ENCODE assay signal across 1 cellular context in the genomic region with DNA sequence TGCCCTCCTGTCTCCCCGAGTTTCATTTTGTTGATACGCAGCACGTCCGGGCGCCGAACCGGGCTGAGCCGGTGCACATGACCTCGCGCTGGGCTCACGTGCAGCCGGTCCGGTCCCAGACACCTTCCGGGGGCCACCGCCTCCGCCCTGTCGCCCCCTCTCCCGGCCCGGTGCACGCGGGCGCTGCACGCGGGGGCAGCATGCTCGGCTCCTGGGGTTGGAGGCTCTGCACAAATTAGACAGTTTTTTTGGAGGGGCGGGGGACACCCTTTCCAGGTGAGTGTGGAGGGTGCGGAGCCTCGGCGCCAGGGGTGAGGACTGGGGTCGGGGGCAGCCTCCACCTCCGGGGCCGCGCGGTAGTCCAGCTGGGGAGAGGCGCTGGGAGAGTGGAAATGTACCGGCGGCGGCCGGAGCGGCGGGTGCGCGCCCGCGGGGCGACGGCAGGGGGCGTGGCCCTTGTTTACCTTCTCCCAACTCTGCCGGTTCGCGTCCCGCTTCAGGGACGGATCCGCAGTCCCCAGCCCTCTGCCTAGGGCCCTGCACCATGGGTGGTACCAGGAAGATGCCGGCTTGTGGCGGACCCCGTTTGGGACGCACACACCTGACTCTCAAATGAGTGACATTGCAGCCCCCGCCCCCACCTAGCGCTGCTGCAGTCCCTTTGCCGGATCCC.
TF ChIP-seq lines count a peak whose summit lies in the region.

No MANE protein-coding gene starts in this region.

TF ChIP-seq in HEK293, 187 proteins besides CTCF, POLR2A, EP300 and RAD21 (continued from another document and continues in another):
- TF ChIP-seq, protein P1, sequence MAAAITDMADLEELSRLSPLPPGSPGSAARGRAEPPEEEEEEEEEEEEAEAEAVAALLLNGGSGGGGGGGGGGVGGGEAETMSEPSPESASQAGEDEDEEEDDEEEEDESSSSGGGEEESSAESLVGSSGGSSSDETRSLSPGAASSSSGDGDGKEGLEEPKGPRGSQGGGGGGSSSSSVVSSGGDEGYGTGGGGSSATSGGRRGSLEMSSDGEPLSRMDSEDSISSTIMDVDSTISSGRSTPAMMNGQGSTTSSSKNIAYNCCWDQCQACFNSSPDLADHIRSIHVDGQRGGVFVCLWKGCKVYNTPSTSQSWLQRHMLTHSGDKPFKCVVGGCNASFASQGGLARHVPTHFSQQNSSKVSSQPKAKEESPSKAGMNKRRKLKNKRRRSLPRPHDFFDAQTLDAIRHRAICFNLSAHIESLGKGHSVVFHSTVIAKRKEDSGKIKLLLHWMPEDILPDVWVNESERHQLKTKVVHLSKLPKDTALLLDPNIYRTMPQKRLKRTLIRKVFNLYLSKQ (tag by site-specific recombination; IDR thresholded peaks at IDR 0.05; ENCODE audit: borderline replicate concordance): no peak
- no peak for TF ChIP-seq ZNF221 (tag by site-specific recombination; IDR thresholded peaks at IDR 0.05; ENCODE audit: borderline replicate concordance)
- TF ChIP-seq, protein P2, sequence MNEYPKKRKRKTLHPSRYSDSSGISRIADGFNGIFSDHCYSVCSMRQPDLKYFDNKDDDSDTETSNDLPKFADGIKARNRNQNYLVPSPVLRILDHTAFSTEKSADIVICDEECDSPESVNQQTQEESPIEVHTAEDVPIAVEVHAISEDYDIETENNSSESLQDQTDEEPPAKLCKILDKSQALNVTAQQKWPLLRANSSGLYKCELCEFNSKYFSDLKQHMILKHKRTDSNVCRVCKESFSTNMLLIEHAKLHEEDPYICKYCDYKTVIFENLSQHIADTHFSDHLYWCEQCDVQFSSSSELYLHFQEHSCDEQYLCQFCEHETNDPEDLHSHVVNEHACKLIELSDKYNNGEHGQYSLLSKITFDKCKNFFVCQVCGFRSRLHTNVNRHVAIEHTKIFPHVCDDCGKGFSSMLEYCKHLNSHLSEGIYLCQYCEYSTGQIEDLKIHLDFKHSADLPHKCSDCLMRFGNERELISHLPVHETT (tag by site-specific recombination; IDR thresholded peaks at IDR 0.05): no peak
- TF ChIP-seq, protein P3, sequence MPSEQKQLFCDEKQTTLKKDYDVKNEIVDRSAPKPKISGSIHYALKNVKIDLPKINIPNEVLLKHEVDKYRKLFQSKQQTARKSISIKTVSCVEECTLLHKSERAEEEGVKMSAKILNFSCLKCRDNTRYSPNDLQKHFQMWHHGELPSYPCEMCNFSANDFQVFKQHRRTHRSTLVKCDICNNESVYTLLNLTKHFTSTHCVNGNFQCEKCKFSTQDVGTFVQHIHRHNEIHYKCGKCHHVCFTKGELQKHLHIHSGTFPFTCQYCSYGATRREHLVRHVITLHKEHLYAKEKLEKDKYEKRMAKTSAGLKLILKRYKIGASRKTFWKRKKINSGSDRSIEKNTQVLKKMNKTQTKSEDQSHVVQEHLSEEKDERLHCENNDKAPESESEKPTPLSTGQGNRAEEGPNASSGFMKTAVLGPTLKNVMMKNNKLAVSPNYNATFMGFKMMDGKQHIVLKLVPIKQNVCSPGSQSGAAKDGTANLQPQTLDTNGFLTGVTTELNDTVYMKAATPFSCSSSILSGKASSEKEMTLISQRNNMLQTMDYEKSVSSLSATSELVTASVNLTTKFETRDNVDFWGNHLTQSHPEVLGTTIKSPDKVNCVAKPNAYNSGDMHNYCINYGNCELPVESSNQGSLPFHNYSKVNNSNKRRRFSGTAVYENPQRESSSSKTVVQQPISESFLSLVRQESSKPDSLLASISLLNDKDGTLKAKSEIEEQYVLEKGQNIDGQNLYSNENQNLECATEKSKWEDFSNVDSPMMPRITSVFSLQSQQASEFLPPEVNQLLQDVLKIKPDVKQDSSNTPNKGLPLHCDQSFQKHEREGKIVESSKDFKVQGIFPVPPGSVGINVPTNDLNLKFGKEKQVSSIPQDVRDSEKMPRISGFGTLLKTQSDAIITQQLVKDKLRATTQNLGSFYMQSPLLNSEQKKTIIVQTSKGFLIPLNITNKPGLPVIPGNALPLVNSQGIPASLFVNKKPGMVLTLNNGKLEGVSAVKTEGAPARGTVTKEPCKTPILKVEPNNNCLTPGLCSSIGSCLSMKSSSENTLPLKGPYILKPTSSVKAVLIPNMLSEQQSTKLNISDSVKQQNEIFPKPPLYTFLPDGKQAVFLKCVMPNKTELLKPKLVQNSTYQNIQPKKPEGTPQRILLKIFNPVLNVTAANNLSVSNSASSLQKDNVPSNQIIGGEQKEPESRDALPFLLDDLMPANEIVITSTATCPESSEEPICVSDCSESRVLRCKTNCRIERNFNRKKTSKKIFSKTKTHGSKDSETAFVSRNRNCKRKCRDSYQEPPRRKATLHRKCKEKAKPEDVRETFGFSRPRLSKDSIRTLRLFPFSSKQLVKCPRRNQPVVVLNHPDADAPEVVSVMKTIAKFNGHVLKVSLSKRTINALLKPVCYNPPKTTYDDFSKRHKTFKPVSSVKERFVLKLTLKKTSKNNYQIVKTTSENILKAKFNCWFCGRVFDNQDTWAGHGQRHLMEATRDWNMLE (tag by site-specific recombination; conservative IDR thresholded peaks at IDR 0.05; ENCODE audit: low read depth): no peak
- TF ChIP-seq ZNF658 (tag by site-specific recombination; IDR thresholded peaks at IDR 0.05): no peak
- peak; percentile 23; the same call in 1 of the 2 replicates for TF ChIP-seq ZNF501 (tag by site-specific recombination; IDR thresholded peaks at IDR 0.05)
- TF ChIP-seq ZNF239 (tag by site-specific recombination; IDR thresholded peaks at IDR 0.05): no peak
- TF ChIP-seq, protein P4, sequence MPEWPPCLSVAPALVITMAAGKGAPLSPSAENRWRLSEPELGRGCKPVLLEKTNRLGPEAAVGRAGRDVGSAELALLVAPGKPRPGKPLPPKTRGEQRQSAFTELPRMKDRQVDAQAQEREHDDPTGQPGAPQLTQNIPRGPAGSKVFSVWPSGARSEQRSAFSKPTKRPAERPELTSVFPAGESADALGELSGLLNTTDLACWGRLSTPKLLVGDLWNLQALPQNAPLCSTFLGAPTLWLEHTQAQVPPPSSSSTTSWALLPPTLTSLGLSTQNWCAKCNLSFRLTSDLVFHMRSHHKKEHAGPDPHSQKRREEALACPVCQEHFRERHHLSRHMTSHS (tag by site-specific recombination; IDR thresholded peaks at IDR 0.05): no peak
- TF ChIP-seq, protein P5, sequence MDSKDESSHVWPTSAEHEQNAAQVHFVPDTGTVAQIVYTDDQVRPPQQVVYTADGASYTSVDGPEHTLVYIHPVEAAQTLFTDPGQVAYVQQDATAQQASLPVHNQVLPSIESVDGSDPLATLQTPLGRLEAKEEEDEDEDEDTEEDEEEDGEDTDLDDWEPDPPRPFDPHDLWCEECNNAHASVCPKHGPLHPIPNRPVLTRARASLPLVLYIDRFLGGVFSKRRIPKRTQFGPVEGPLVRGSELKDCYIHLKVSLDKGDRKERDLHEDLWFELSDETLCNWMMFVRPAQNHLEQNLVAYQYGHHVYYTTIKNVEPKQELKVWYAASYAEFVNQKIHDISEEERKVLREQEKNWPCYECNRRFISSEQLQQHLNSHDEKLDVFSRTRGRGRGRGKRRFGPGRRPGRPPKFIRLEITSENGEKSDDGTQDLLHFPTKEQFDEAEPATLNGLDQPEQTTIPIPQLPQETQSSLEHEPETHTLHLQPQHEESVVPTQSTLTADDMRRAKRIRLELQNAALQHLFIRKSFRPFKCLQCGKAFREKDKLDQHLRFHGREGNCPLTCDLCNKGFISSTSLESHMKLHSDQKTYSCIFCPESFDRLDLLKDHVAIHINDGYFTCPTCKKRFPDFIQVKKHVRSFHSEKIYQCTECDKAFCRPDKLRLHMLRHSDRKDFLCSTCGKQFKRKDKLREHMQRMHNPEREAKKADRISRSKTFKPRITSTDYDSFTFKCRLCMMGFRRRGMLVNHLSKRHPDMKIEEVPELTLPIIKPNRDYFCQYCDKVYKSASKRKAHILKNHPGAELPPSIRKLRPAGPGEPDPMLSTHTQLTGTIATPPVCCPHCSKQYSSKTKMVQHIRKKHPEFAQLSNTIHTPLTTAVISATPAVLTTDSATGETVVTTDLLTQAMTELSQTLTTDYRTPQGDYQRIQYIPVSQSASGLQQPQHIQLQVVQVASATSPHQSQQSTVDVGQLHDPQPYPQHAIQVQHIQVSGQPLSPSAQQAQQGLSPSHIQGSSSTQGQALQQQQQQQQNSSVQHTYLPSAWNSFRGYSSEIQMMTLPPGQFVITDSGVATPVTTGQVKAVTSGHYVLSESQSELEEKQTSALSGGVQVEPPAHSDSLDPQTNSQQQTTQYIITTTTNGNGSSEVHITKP (tag by site-specific recombination; IDR thresholded peaks at IDR 0.05): 0 out of 2 replicates have a peak, but pooled peaks have one; percentile 89
- TF ChIP-seq, protein P6, sequence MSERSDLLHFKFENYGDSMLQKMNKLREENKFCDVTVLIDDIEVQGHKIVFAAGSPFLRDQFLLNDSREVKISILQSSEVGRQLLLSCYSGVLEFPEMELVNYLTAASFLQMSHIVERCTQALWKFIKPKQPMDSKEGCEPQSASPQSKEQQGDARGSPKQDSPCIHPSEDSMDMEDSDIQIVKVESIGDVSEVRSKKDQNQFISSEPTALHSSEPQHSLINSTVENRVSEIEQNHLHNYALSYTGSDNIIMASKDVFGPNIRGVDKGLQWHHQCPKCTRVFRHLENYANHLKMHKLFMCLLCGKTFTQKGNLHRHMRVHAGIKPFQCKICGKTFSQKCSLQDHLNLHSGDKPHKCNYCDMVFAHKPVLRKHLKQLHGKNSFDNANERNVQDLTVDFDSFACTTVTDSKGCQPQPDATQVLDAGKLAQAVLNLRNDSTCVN (tag by site-specific recombination; optimal IDR thresholded peaks at IDR 0.05): peak; percentile 92
- TF ChIP-seq, protein P7, sequence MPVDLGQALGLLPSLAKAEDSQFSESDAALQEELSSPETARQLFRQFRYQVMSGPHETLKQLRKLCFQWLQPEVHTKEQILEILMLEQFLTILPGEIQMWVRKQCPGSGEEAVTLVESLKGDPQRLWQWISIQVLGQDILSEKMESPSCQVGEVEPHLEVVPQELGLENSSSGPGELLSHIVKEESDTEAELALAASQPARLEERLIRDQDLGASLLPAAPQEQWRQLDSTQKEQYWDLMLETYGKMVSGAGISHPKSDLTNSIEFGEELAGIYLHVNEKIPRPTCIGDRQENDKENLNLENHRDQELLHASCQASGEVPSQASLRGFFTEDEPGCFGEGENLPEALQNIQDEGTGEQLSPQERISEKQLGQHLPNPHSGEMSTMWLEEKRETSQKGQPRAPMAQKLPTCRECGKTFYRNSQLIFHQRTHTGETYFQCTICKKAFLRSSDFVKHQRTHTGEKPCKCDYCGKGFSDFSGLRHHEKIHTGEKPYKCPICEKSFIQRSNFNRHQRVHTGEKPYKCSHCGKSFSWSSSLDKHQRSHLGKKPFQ (tag by site-specific recombination; IDR thresholded peaks at IDR 0.05): no peak
- peak; percentile 61; the same call in 1 of the 2 replicates for TF ChIP-seq KLF8 (tag by site-specific recombination; IDR thresholded peaks at IDR 0.05)
- no peak for TF ChIP-seq ZNF530 (tag by site-specific recombination; IDR thresholded peaks at IDR 0.05; ENCODE audit: low read depth)
- TF ChIP-seq, protein P8, sequence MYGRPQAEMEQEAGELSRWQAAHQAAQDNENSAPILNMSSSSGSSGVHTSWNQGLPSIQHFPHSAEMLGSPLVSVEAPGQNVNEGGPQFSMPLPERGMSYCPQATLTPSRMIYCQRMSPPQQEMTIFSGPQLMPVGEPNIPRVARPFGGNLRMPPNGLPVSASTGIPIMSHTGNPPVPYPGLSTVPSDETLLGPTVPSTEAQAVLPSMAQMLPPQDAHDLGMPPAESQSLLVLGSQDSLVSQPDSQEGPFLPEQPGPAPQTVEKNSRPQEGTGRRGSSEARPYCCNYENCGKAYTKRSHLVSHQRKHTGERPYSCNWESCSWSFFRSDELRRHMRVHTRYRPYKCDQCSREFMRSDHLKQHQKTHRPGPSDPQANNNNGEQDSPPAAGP (tag by site-specific recombination; IDR thresholded peaks at IDR 0.05): no peak
- TF ChIP-seq SP7 (tag by site-specific recombination; IDR thresholded peaks at IDR 0.05): peak; percentile 79
- no peak for TF ChIP-seq ZNF175 (tag by site-specific recombination; IDR thresholded peaks at IDR 0.05)
- TF ChIP-seq ZBTB48 (tag by site-specific recombination; IDR thresholded peaks at IDR 0.05): peak; percentile 81; the same call in 1 of the 2 replicates
- no peak for TF ChIP-seq FEZF1 (tag by site-specific recombination; IDR thresholded peaks at IDR 0.05)
- no peak for TF ChIP-seq ZNF664 (tag by site-specific recombination; IDR thresholded peaks at IDR 0.05)
- TF ChIP-seq, protein P9, sequence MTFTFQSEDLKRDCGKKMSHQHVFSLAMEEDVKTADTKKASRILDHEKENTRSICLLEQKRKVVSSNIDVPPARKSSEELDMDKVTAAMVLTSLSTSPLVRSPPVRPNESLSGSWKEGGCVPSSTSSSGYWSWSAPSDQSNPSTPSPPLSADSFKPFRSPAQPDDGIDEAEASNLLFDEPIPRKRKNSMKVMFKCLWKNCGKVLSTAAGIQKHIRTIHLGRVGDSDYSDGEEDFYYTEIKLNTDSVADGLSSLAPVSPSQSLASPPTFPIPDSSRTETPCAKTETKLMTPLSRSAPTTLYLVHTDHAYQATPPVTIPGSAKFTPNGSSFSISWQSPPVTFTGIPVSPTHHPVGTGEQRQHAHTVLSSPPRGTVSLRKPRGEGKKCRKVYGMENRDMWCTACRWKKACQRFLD (tag by site-specific recombination; IDR thresholded peaks at IDR 0.05): 0 out of 2 replicates have a peak, but pooled peaks have one; percentile 6
- no peak for TF ChIP-seq ZNF114 (tag by site-specific recombination; IDR thresholded peaks at IDR 0.05)
- no peak; the same call in 1 of the 2 replicates for TF ChIP-seq ZFP69B (tag by site-specific recombination; IDR thresholded peaks at IDR 0.05)
- TF ChIP-seq ZIC2 (tag by site-specific recombination; IDR thresholded peaks at IDR 0.05): no peak; the same call in 1 of the 2 replicates
- TF ChIP-seq ZNF140 (tag by site-specific recombination; IDR thresholded peaks at IDR 0.05): no peak
- TF ChIP-seq ZNF560 (tag by site-specific recombination; IDR thresholded peaks at IDR 0.05; ENCODE audit: borderline replicate concordance): no peak
- TF ChIP-seq HOXD13 (CRISPR knock-in tag; IDR thresholded peaks at IDR 0.05; ENCODE audit: borderline replicate concordance): peak; percentile 24; the same call in 1 of the 2 replicates
- TF ChIP-seq ZBTB7A (tag by site-specific recombination; IDR thresholded peaks at IDR 0.05; ENCODE audit: low read depth): no peak; the same call in none of the 2 replicates
- no peak for TF ChIP-seq ZNF544 (tag by site-specific recombination; IDR thresholded peaks at IDR 0.05)
- TF ChIP-seq ZNF302 (tag by site-specific recombination; IDR thresholded peaks at IDR 0.05; ENCODE audit: low read depth): no peak
- no peak for TF ChIP-seq ZNF585B (tag by site-specific recombination; IDR thresholded peaks at IDR 0.05)
- no peak for TF ChIP-seq ZNF202 (tag by site-specific recombination; IDR thresholded peaks at IDR 0.05; ENCODE audit: borderline replicate concordance)
- TF ChIP-seq, protein P10, sequence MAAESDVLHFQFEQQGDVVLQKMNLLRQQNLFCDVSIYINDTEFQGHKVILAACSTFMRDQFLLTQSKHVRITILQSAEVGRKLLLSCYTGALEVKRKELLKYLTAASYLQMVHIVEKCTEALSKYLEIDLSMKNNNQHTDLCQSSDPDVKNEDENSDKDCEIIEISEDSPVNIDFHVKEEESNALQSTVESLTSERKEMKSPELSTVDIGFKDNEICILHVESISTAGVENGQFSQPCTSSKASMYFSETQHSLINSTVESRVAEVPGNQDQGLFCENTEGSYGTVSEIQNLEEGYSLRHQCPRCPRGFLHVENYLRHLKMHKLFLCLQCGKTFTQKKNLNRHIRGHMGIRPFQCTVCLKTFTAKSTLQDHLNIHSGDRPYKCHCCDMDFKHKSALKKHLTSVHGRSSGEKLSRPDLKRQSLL (tag by site-specific recombination; IDR thresholded peaks at IDR 0.05): no peak
- TF ChIP-seq ZNF426 (tag by site-specific recombination; IDR thresholded peaks at IDR 0.05): no peak
- TF ChIP-seq ZNF248 (tag by site-specific recombination; IDR thresholded peaks at IDR 0.05): no peak
- TF ChIP-seq YY2 (tag by site-specific recombination; IDR thresholded peaks at IDR 0.05): 0 out of 2 replicates have a peak, but pooled peaks have one; percentile 47
- TF ChIP-seq REPIN1 (tag by site-specific recombination; IDR thresholded peaks at IDR 0.05; ENCODE audit: low read depth): no peak
- TF ChIP-seq ZNF624 (tag by site-specific recombination; IDR thresholded peaks at IDR 0.05): no peak
